In the genomic region with DNA sequence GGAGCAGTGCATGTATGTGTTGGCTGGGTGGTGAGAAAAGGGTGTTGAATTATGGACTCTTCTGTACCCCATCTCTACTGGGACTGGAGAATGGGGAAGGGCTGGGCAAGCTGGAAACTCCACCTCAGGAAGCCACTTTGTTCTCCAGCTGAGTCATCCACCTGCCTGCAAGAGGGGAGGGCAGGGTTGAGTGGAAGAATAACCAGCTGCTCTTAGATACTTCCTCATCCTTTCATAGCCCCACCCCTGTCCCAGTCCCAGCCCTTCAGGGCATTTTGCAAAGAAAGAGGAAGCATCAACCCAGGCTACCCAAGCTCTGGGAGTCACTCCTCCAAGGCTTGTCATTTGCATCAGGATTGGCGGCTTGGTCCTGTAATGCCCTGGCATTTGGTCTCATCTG, we compare ENCODE assay signal across 9 cellular contexts. TPM values are rescaled to one million over a fixed set of nuclear protein-coding genes. Genes with fewer than 3 reads are reported as not detected.
DNase-seq lines count a peak whose midpoint lies in the region; ATAC-seq, FAIRE-seq and TF ChIP-seq lines count a peak whose summit lies in the region.
"Had no signal": no experiment of that assay in that cellular context is flagged by ENCODE, and none has a peak within 500 bp of the region (broad histone marks: within the 10 kb centered on the region; RNA-seq: fewer than 3 reads in every experiment).

No MANE protein-coding gene starts in this region.

- FAIRE-seq in RCC 7860 (lab: Jason Lieb, UNC) = peak; percentile 37
- FAIRE-seq: astrocyte had no signal

- H3K27me3 ChIP-seq in CD4-positive, CD25-positive, alpha-beta regulatory T cell (ENCODE audit: control insufficient read depth, insufficient read depth, low read length) = no peaks in the 10 kb centered on the region
- H3K27me3 ChIP-seq in heart right ventricle = no peaks in the 10 kb centered on the region
- no peaks in the 10 kb centered on the region for H3K27me3 ChIP-seq in thyroid gland

- H3K4me3 Mint-ChIP-seq in CD4-positive, CD25-positive, alpha-beta regulatory T cell = no peak overlapping the region

- H3K36me3 Mint-ChIP-seq in CD4-positive, CD25-positive, alpha-beta regulatory T cell = peaks cover 53% of the 10 kb centered on the region

- ATAC-seq in CD4-positive, CD25-positive, alpha-beta regulatory T cell (ENCODE audit: low read depth in 2 of 2) = peak; percentile 46 to 72
- ATAC-seq in GM18909 (IDR thresholded peaks at IDR 0.05; ENCODE audit: poor library complexity, unreplicated experiment) = peak; percentile 70
- ATAC-seq in HG03108 (IDR thresholded peaks at IDR 0.05; ENCODE audit: unreplicated experiment) = peak; percentile 84
- ATAC-seq in heart right ventricle = peak; percentile 69 to 92 (median 84)

- H3K9me3 Mint-ChIP-seq in CD4-positive, CD25-positive, alpha-beta regulatory T cell = peaks cover 0 to 3% (median 0%) of the 10 kb centered on the region in 7 donors

- no peaks in the 10 kb centered on the region for H3K9me3 ChIP-seq in CD4-positive, CD25-positive, alpha-beta regulatory T cell (ENCODE audit: control insufficient read depth in 2 of 2, low read length in 2 of 2)
- H3K9me3 ChIP-seq in heart right ventricle (no peaks in the 10 kb centered on the region), thyroid gland (no peaks in the 10 kb centered on the region)

- TF ChIP-seq CTCF in heart right ventricle (IDR thresholded peaks at IDR 0.05) = no peak
- no peak for TF ChIP-seq CTCF in thyroid gland (IDR thresholded peaks at IDR 0.05)

- TF ChIP-seq POLR2A in thyroid gland (IDR thresholded peaks at IDR 0.05) = no peak

- DNase-seq in CD4-positive, CD25-positive, alpha-beta regulatory T cell = no peak
- DNase-seq in RCC 7860 (ENCODE audit: low spot score) (peak; percentile 33), heart right ventricle (peak in 1 of 2 donors; percentile 34), thyroid gland (peak; percentile 8), retina (no peak), DMS 273 (lab: John Stamatoyannopoulos, UW; ENCODE audit: unreplicated experiment) (no peak)

- intact Hi-C loops in heart right ventricle (cut with DNase I) = loop anchor here in 2 of 10 donors (2.0 kb wide), 1 partner anchor 32 kb away; no protein-coding TSS in a partner anchor
- intact Hi-C loops in thyroid gland (cut with DNase I) = no loop called here

- peak overlapping the region in 1 of 3 donors; percentile 79 for H3K27ac Mint-ChIP-seq in CD4-positive, CD25-positive, alpha-beta regulatory T cell

- H3K4me3 ChIP-seq in CD4-positive, CD25-positive, alpha-beta regulatory T cell (ENCODE audit: low read depth, low read length) = no peak overlapping the region
- H3K4me3 ChIP-seq in heart right ventricle = no peak overlapping the region
- no peak overlapping the region for H3K4me3 ChIP-seq in thyroid gland (replicated peaks in 1 of 3)

- peaks cover 4 to 16% (median 7%) of the 10 kb centered on the region in 4 donors for H3K4me1 Mint-ChIP-seq in CD4-positive, CD25-positive, alpha-beta regulatory T cell

- H3K4me1 ChIP-seq in CD4-positive, CD25-positive, alpha-beta regulatory T cell (ENCODE audit: control insufficient read depth, insufficient read depth, low read length, poor library complexity, severe bottlenecking) = no peaks in the 10 kb centered on the region
- peaks cover 0 to 46% (median 14%) of the 10 kb centered on the region in 9 donors for H3K4me1 ChIP-seq in heart right ventricle
- H3K4me1 ChIP-seq in thyroid gland = no peaks in the 10 kb centered on the region

- H3K36me3 ChIP-seq in CD4-positive, CD25-positive, alpha-beta regulatory T cell (ENCODE audit: control insufficient read depth, insufficient read depth, low read length) = peaks cover 45% of the 10 kb centered on the region
- H3K36me3 ChIP-seq in heart right ventricle (peaks cover 0 to 99% (median 27%) of the 10 kb centered on the region in 9 donors), thyroid gland (peaks cover 0 to 9% of the 10 kb centered on the region in 2 donors)

- H3K27ac ChIP-seq in CD4-positive, CD25-positive, alpha-beta regulatory T cell (ENCODE audit: insufficient read depth, low read length, poor library complexity, severe bottlenecking) = no peak overlapping the region
- H3K27ac ChIP-seq in heart right ventricle = peak overlapping the region in 1 of 10 donors; percentile 13
- H3K27ac ChIP-seq in thyroid gland = no peak overlapping the region

- H3K27me3 Mint-ChIP-seq in CD4-positive, CD25-positive, alpha-beta regulatory T cell = no peaks in the 10 kb centered on the region

- WGBS in heart right ventricle, 2 donors = 89 to 93% methylated on average over 1 of the region's 1 CpG
- 83 to 100% methylated on average over 1 of the region's 1 CpG for WGBS in thyroid gland, 2 donors

RNA-seq across cellular contexts. Expression of a gene that starts 33.1 kb away (rescaled TPM):
- 115 TPM for total RNA-seq in CD4-positive, CD25-positive, alpha-beta regulatory T cell
- 100 to 1,000 TPM; 229 to 330 (median 265) TPM for polyA plus RNA-seq in CD4-positive, CD25-positive, alpha-beta regulatory T cell
- total RNA-seq in heart right ventricle (100 to 1,000 TPM; 134 to 211 (median 150) TPM), thyroid gland (100 to 1,000 TPM; 201 to 369 (median 280) TPM)
- polyA plus RNA-seq in heart right ventricle = 100 to 1,000 TPM in 1 of 2 donors, 10 to 100 TPM in 1; 28.5 to 209 TPM

Comparison
In these comparisons a context has a peak if more than half of its experiments do, and no peak if none do; other contexts are left out.
1. DNase-seq: peak in RCC 7860 (single experiment) and thyroid gland (2 of 2); none in CD4-positive, CD25-positive, alpha-beta regulatory T cell (0 of 3), retina (single experiment) and DMS 273 (single experiment).
2. Peak in every context shown above with its lines, with median percentiles within 50 percentile points of each other: ATAC-seq.